ENCODE assay signal across 8 cellular contexts in genomic region chr20:56439784-56440291, GRCh38. TPM values are rescaled to one million over a fixed set of nuclear protein-coding genes. Genes with fewer than 3 reads are reported as not detected.
DNase-seq lines count a peak whose midpoint lies in the region; ATAC-seq, FAIRE-seq and TF ChIP-seq lines count a peak whose summit lies in the region.

No MANE protein-coding gene starts in this region.

- no peaks in the 10 kb centered on the region for H3K9me3 ChIP-seq in esophagus muscularis mucosa

- WGBS in esophagus muscularis mucosa, result 33% methylated on average over 5 of the region's 5 CpGs

- TF ChIP-seq CTCF in esophagus muscularis mucosa (IDR thresholded peaks at IDR 0.05), result no peak

- no peak for TF ChIP-seq EP300 in esophagus muscularis mucosa (IDR thresholded peaks at IDR 0.05)

- H3K4me1 ChIP-seq in esophagus muscularis mucosa, result peaks cover 3 to 35% (median 28%) of the 10 kb centered on the region in 4 donors

- no peak for TF ChIP-seq POLR2A in esophagus muscularis mucosa (IDR thresholded peaks at IDR 0.05; ENCODE audit: low read depth)
- no peak for TF ChIP-seq POLR2A in GM12892 (IDR thresholded peaks at IDR 0.05; ENCODE audit: low read depth, low read length)

- no peak for FAIRE-seq in GM12892 (lab: Jason Lieb, UNC)

- H3K27me3 ChIP-seq in esophagus muscularis mucosa (no peaks in the 10 kb centered on the region), H7 (ENCODE audit: control insufficient read depth, insufficient read depth, low read length) (peaks cover 4% of the 10 kb centered on the region; the same call in 1 of the 2 replicates)

- no peak for ATAC-seq in HG02642 (IDR thresholded peaks at IDR 0.05; ENCODE audit: poor library complexity, unreplicated experiment)
- no peak for ATAC-seq in GM18517 (IDR thresholded peaks at IDR 0.05; ENCODE audit: unreplicated experiment)

- no peaks in the 10 kb centered on the region for H3K36me3 ChIP-seq in esophagus muscularis mucosa
- H3K36me3 ChIP-seq in H7 (replicated peaks; ENCODE audit: control insufficient read depth, insufficient read depth, low read length), result no peaks in the 10 kb centered on the region

- H3K4me3 ChIP-seq in esophagus muscularis mucosa, result no peak overlapping the region
- H3K4me3 ChIP-seq in H7 (ENCODE audit: insufficient read depth, low read depth, low read length), result no peak overlapping the region

- peak; percentile 87 for DNase-seq in Daoy (ENCODE audit: low read depth)
- peak; percentile 100 for DNase-seq in RPMI7951 (ENCODE audit: low read depth)
- no peak for DNase-seq in esophagus muscularis mucosa (ENCODE audit: extremely low spot score)
- DNase-seq in non-pigmented ciliary epithelial cell (ENCODE audit: low read depth), result peak; percentile 98
- DNase-seq in H7, result no peak
- no peak for DNase-seq in GM12892 (ENCODE audit: insufficient read length)

- intact Hi-C loops in esophagus muscularis mucosa (cut with DNase I), result no loop called here

- peak overlapping the region; percentile 53 to 66 (median 59) for H3K27ac ChIP-seq in esophagus muscularis mucosa (replicated peaks in 1 of 4)

RNA-seq across cellular contexts. Expression of gene CASS4, which starts 27.8 kb away (rescaled TPM):
- total RNA-seq in Daoy (2014; rRNA removed; shearing (Covaris generic)), result 0.09 and 0.17 TPM in 2 replicates
- total RNA-seq in RPMI7951 (2014; rRNA removed; shearing (Covaris generic)), result 2.2 and 2.5 TPM in 2 replicates
- total RNA-seq in esophagus muscularis mucosa, result 1 to 10 TPM; 3.1 to 8.1 (median 5.4) TPM
- not detected in 2 replicates for total RNA-seq in H7 (2014; rRNA removed; shearing (Covaris generic))
- 0.15 TPM for polyA plus RNA-seq in GM12892 (2012; ENCODE audit: missing spikeins)

RNA-seq across cellular contexts. Expression of gene RTF2, which starts 28.6 kb away (rescaled TPM):
- total RNA-seq in Daoy (2014; rRNA removed; shearing (Covaris generic)), result 81.7 and 87.3 TPM in 2 replicates
- total RNA-seq in RPMI7951 (2014; rRNA removed; shearing (Covaris generic)), result 142 and 177 TPM in 2 replicates
- 10 to 100 TPM; 71.0 to 93.3 (median 78.5) TPM for total RNA-seq in esophagus muscularis mucosa
- 59.7 and 60.8 TPM in 2 replicates for total RNA-seq in H7 (2014; rRNA removed; shearing (Covaris generic))
- polyA plus RNA-seq in GM12892 (2012; ENCODE audit: missing spikeins), result 68.4 TPM

RNA-seq across cellular contexts. Expression of gene CSTF1, which starts 47.4 kb away (rescaled TPM):
- total RNA-seq in Daoy (2014; rRNA removed; shearing (Covaris generic)), result 44.1 and 45.2 TPM in 2 replicates
- total RNA-seq in RPMI7951 (2014; rRNA removed; shearing (Covaris generic)), result 92.9 and 123 TPM in 2 replicates
- 10 to 100 TPM; 16.2 to 22.9 (median 20.7) TPM for total RNA-seq in esophagus muscularis mucosa
- 71.1 and 100 TPM in 2 replicates for total RNA-seq in H7 (2014; rRNA removed; shearing (Covaris generic))
- polyA plus RNA-seq in GM12892 (2012; ENCODE audit: missing spikeins), result 32.8 TPM

RNA-seq across cellular contexts. Expression of gene AURKA, which starts 47.8 kb away (rescaled TPM):
- 115 and 137 TPM in 2 replicates for total RNA-seq in Daoy (2014; rRNA removed; shearing (Covaris generic))
- 216 and 231 TPM in 2 replicates for total RNA-seq in RPMI7951 (2014; rRNA removed; shearing (Covaris generic))
- 1 to 10 TPM in 3 of 4 donors, under 1 TPM in 1; 0.66 to 2.1 (median 1.4) TPM for total RNA-seq in esophagus muscularis mucosa
- 158 and 160 TPM in 2 replicates for total RNA-seq in H7 (2014; rRNA removed; shearing (Covaris generic))
- polyA plus RNA-seq in GM12892 (2012; ENCODE audit: missing spikeins), result 22.2 TPM

Comparison
In these comparisons a context has a peak if more than half of its experiments do, and no peak if none do; other contexts are left out.
1. DNase-seq: peak in Daoy (single experiment), RPMI7951 (single experiment) and non-pigmented ciliary epithelial cell (single experiment); none in esophagus muscularis mucosa (single experiment), H7 (single experiment) and GM12892 (single experiment).